8 cellular contexts compared by ENCODE assay signal in the genomic region with DNA sequence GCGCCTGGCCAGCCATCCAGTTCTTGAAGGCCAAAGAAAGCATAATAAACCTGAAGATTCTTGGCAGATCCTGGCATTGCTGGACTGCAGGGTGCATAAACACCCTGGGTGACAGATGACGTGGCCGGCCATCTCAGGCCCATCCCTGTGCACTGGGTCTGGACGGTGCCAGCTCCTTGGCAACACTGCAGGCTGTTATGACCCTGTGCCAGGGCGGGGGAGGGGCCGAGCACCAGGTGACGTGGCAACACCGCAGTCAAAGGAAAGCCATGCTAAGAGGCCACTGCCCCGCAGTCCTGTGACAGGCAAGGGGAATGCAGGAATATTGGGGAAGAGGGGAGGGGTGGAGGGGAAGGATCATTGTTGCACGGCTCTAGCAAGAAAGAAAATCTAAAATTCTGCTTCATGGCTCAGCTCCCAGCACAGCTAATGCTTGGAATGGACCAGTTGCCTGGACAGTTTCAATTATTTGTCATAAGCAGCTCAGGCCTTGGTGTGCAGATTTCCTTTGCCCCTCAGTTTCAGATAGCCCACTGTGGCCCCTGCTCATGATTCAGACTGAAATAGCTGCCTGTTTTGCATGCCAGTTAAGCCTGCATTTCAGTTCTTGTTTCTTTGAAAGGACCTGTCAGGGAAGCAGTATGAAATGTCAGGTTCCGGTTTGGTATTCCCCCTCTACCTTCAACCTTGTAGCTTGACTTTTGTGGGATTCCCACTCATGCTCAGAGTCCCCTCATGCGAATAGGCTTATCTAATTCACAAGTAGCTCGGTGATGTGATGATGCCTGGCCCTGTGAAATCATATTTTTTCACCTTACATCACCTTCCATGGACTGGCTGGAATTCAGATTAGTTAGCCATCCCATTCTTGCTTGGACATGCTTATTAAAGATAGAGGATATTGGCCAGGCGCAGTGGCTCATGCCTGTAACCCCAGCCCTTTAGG.
A peak's percentile ranks its signal among the peaks of the same experiment; 100 is the strongest.
DNase-seq lines count a peak whose midpoint lies in the region; ATAC-seq and TF ChIP-seq lines count a peak whose summit lies in the region.

No MANE protein-coding gene starts in this region.

- H3K4me3 ChIP-seq in GM06990 (replicated peaks; ENCODE audit: low read depth, low read length): no peak overlapping the region; the same call in 1 of the 2 replicates
- H3K4me3 ChIP-seq in WERI-Rb-1 (ENCODE audit: low read depth, low read length): no peak overlapping the region

- H3K9me3 Mint-ChIP-seq in stimulated activated naive CD8-positive, alpha-beta T cell treated with anti-CD3 and anti-CD28 coated beads, Interleukin-15, Interleukin-2, amounts not matched to agents 100 ng/mL and 50 ng/mL, for 24 hours: no peaks in the 10 kb centered on the region

- peak; percentile 89 for ATAC-seq in GM19455 (IDR thresholded peaks at IDR 0.05; ENCODE audit: unreplicated experiment)
- ATAC-seq in HG03432 (IDR thresholded peaks at IDR 0.05; ENCODE audit: unreplicated experiment): peak; percentile 93

- DNase-seq in GM06990 (ENCODE audit: extremely low read depth, insufficient read length): peak; percentile 86
- peak; percentile 42 for DNase-seq in activated CD4-positive, CD25-positive, alpha-beta regulatory T cell treated with anti-CD3 and anti-CD28 coated beads, Interleukin-2, amount 50 U/mL, for 72 hours
- DNase-seq in hypothalamus (lab: John Stamatoyannopoulos, UW): peak in 47 of 51 donors; percentile 3 to 91 (median 62)
- DNase-seq in WERI-Rb-1: no peak
- DNase-seq in activated CD4-positive, alpha-beta T cell treated with anti-CD3 and anti-CD28 coated beads for 48 hours: no peak

- H3K36me3 Mint-ChIP-seq in stimulated activated naive CD8-positive, alpha-beta T cell treated with anti-CD3 and anti-CD28 coated beads, Interleukin-15, Interleukin-2, amounts not matched to agents 100 ng/mL and 50 ng/mL, for 24 hours (ENCODE audit: low read depth): no peaks in the 10 kb centered on the region

- no peaks in the 10 kb centered on the region for H3K36me3 ChIP-seq in GM06990 (ENCODE audit: control insufficient read depth, insufficient read depth, low read length)
- no peaks in the 10 kb centered on the region for H3K36me3 ChIP-seq in WERI-Rb-1

- H3K4me3 Mint-ChIP-seq in stimulated activated naive CD8-positive, alpha-beta T cell treated with anti-CD3 and anti-CD28 coated beads, Interleukin-15, Interleukin-2, amounts not matched to agents 100 ng/mL and 50 ng/mL, for 24 hours: peak overlapping the region; percentile 43

- H3K4me1 Mint-ChIP-seq in stimulated activated naive CD8-positive, alpha-beta T cell treated with anti-CD3 and anti-CD28 coated beads, Interleukin-15, Interleukin-2, amounts not matched to agents 100 ng/mL and 50 ng/mL, for 24 hours (ENCODE audit: low read depth): peaks cover 33% of the 10 kb centered on the region

- no peak for TF ChIP-seq CTCF in GM06990 (IDR thresholded peaks at IDR 0.05; ENCODE audit: insufficient read depth, low read length, poor library complexity, severe bottlenecking)
- no peak for TF ChIP-seq CTCF in WERI-Rb-1 (IDR thresholded peaks at IDR 0.05; ENCODE audit: low read depth, low read length)

- H3K27ac Mint-ChIP-seq in stimulated activated naive CD8-positive, alpha-beta T cell treated with anti-CD3 and anti-CD28 coated beads, Interleukin-15, Interleukin-2, amounts not matched to agents 100 ng/mL and 50 ng/mL, for 24 hours: peak overlapping the region; percentile 58

- no peaks in the 10 kb centered on the region for H3K27me3 Mint-ChIP-seq in stimulated activated naive CD8-positive, alpha-beta T cell treated with anti-CD3 and anti-CD28 coated beads, Interleukin-15, Interleukin-2, amounts not matched to agents 100 ng/mL and 50 ng/mL, for 24 hours

- H3K27ac ChIP-seq in WERI-Rb-1: no peak overlapping the region

- H3K9me3 ChIP-seq in WERI-Rb-1 (ENCODE audit: severe bottlenecking): no peaks in the 10 kb centered on the region

- H3K27me3 ChIP-seq in GM06990 (replicated peaks; ENCODE audit: control insufficient read depth, insufficient read depth, low read length) (no peaks in the 10 kb centered on the region), WERI-Rb-1 (ENCODE audit: insufficient read depth, low read depth, severe bottlenecking) (no peaks in the 10 kb centered on the region)

Comparison
In these comparisons a context has a peak if more than half of its experiments do, and no peak if none do; other contexts are left out.
1. DNase-seq: peak in GM06990 (single experiment), activated CD4-positive, CD25-positive, alpha-beta regulatory T cell treated with anti-CD3 and anti-CD28 coated beads, Interleukin-2, amount 50 U/mL, for 72 hours (single experiment) and hypothalamus (47 of 51); none in WERI-Rb-1 (single experiment) and activated CD4-positive, alpha-beta T cell treated with anti-CD3 and anti-CD28 coated beads for 48 hours (single experiment).